ENCODE assay signal across 19 cellular contexts in the genomic region with DNA sequence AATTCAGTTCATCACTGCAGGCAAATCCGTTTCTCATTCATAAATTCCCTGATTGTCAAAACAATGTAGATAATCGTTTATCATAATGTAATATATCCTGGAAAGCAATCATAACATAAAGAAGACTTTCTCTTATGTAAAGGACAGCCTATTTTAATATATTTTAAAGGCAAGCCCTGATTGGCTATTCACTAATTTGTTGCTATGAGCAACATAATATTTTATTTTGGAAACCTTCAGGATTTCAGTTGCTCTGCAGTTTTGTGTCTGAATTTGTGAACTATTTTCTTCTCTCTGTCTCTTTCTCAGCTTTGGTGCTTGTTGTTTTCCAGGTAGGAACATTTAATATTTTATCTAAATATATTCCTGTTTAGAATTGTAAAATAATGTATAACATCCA.
"Had no signal": no experiment of that assay in that cellular context is flagged by ENCODE, and none has a peak within 500 bp of the region (broad histone marks: within the 10 kb centered on the region; RNA-seq: fewer than 3 reads in every experiment).

No MANE protein-coding gene starts in this region.

- ATAC-seq: activated CD4-positive, CD25-positive, alpha-beta regulatory T cell treated with anti-CD3 and anti-CD28 coated beads, Interleukin-2, amount 50 U/mL, for 24 hours; natural killer cell had no signal

- H3K4me3 ChIP-seq: dorsolateral prefrontal cortex, left ventricle myocardium inferior, transverse colon had no signal

- H3K4me1 ChIP-seq: left ventricle myocardium inferior, transverse colon had no signal

- H3K9me3 ChIP-seq: left ventricle myocardium inferior, neutrophil, transverse colon had no signal

- FAIRE-seq: keratinocyte had no signal

- H3K36me3 ChIP-seq: left ventricle myocardium inferior, neutrophil, transverse colon had no signal

- DNase-seq: activated CD4-positive, alpha-beta T cell treated with anti-CD3 and anti-CD28 coated beads, Interleukin-2, amount 50 U/mL, for 1 hour; activated naive CD8-positive, alpha-beta T cell treated with anti-CD3 and anti-CD28 coated beads for 36 hours; dorsolateral prefrontal cortex; endodermal cell; erythroblast; foreskin fibroblast; hippocampal formation; left ventricle myocardium inferior; natural killer cell; stimulated activated CD4-positive, alpha-beta T cell treated with anti-CD3 and anti-CD28 coated beads, Interleukin-15, amount 100 ng/mL, for 24 hours; stimulated activated CD4-positive, alpha-beta T cell treated with anti-CD3 and anti-CD28 coated beads, Interleukin-4, amount 100 ng/mL, for 24 hours; stimulated activated naive CD4-positive, alpha-beta T cell treated with Interleukin-2 at 50 U/mL for 16 hours; substantia nigra; T-helper 1 cell; T1000; transverse colon had no signal

- H3K27me3 ChIP-seq: neutrophil, transverse colon had no signal

- H3K27ac ChIP-seq: dorsolateral prefrontal cortex, left ventricle myocardium inferior, neutrophil, transverse colon had no signal
